In the genomic region with DNA sequence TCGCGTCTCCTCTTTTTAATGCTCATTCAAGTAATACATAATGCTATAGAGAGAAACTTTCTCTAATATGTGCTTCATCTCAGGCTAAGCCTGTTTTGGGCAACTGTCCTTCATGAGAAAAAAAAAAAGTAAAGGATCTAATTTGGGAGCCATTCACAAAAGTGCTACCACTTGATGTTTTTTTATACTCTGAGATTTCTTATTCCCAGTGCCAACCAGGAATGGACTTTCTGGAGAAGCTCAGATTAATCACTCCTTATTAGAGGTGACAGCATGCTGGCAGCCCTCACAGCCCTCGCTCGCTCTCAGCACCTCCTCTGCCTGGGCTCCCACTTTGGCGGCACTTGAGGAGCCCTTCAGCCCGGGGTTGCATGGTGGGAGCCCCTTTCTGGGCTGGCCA, we compare ENCODE assay signal across 2 cellular contexts. TPM values are rescaled to one million over a fixed set of nuclear protein-coding genes. Genes with fewer than 3 reads are reported as not detected.
"Had no signal": no experiment of that assay in that cellular context is flagged by ENCODE, and none has a peak within 500 bp of the region (broad histone marks: within the 10 kb centered on the region; RNA-seq: fewer than 3 reads in every experiment).

No MANE protein-coding gene starts in this region.

RNA-seq across cellular contexts. Expression of a gene that starts 51.9 kb away (rescaled TPM):
- total RNA-seq: G401, GM12878 had no signal
- polyA plus RNA-seq: GM12878 had no signal
